In the genomic region with DNA sequence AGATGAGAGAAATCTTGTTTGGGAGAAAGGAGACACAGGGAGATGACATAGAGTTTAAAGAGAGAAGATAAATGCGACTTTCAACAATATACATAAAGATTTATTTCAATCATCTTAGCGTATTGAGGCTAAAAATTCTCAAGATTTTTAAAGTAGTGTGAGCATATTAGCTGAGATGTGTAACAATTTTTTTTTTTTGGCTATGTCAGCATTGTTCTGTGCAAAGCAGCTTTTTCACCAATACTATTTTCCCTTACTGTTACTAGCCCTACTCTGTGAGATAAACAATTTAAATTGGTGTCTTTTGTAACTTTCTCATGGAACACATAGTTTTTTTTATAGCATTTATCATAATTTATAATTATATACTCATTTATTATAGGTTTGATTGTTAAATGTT, we compare ENCODE assay signal across 34 cellular contexts.
DNase-seq lines count a peak whose midpoint lies in the region; ATAC-seq, FAIRE-seq and TF ChIP-seq lines count a peak whose summit lies in the region.
"Had no signal": no experiment of that assay in that cellular context is flagged by ENCODE, and none has a peak within 500 bp of the region (broad histone marks: within the 10 kb centered on the region; RNA-seq: fewer than 3 reads in every experiment).

No MANE protein-coding gene starts in this region.

- no peak for FAIRE-seq in HepG2 (lab: Jason Lieb, UNC)
- FAIRE-seq in K562 (lab: Jason Lieb, UNC): no peak
- FAIRE-seq in H1 (lab: Jason Lieb, UNC): no peak
- FAIRE-seq: A204.1, A549, D721Med had no signal

- POLR2A ChIA-PET in HepG2 (lab: Yijun Ruan, JAX): no interaction called here
- POLR2A ChIA-PET in IMR-90 (lab: Charles Lee; ENCODE audit: unreplicated experiment): no interaction called here
- POLR2A ChIA-PET in K562 (lab: Yijun Ruan, JAX): no interaction called here
- POLR2A ChIA-PET in H1 (lab: Charles Lee; ENCODE audit: partially characterized antibody): no interaction called here

- H3K9ac ChIP-seq in HepG2 (ENCODE audit: insufficient read depth, low read depth, low read length) (no peak overlapping the region), IMR-90 (ENCODE audit: low read depth, low read length) (no peak overlapping the region), K562 (ENCODE audit: insufficient read depth in 1 of 2, low read depth in 2 of 2, low read length in 2 of 2) (no peak overlapping the region), H1 (replicated peaks in 1 of 4; ENCODE audit: extremely low read depth in 1 of 4, low read depth in 3 of 4, low read length in 3 of 4) (no peak overlapping the region)
- H3K9ac ChIP-seq: BLaER1; BLaER1 treated with 17β-estradiol and CSF1 and Interleukin-3, amounts not matched to agents 10 nM and 100 nM had no signal

- CTCF ChIA-PET in HepG2 (lab: Yijun Ruan, JAX; ENCODE audit: low intra/inter-chr PET ratio, low total read pairs) (no interaction called here), IMR-90 (lab: Yijun Ruan, JAX) (no interaction called here), K562 (lab: Yijun Ruan, JAX; ENCODE audit: low intra/inter-chr PET ratio) (no interaction called here), H1 (lab: Charles Lee; ENCODE audit: partially characterized antibody) (no interaction called here)

- H2AK9ac ChIP-seq in IMR-90 (replicated peaks; ENCODE audit: low read depth, low read length, poor library complexity): no peak overlapping the region

- H3K23ac ChIP-seq in IMR-90 (ENCODE audit: low read depth, low read length) (no peak overlapping the region), H1 (ENCODE audit: insufficient read length) (no peak overlapping the region)

- TF ChIP-seq POLR2A in HepG2 (IDR thresholded peaks at IDR 0.05; ENCODE audit: insufficient read depth in 1 of 2, low read depth in 2 of 2, low read length in 2 of 2) (no peak), right lobe of liver (IDR thresholded peaks at IDR 0.05) (no peak), IMR-90 (IDR thresholded peaks at IDR 0.05; ENCODE audit: low read depth, low read length) (no peak), K562 (conservative IDR thresholded peaks at IDR 0.05) (no peak), H1 (IDR thresholded peaks at IDR 0.05; ENCODE audit: control extremely low read depth in 1 of 2, low read depth in 2 of 2, low read length in 2 of 2) (no peak), sigmoid colon (IDR thresholded peaks at IDR 0.05) (no peak)

- H3K9me1 ChIP-seq in IMR-90 (ENCODE audit: insufficient read depth, low read length) (no peaks in the 10 kb centered on the region), K562 (ENCODE audit: control insufficient read depth, insufficient read depth, low read length) (no peaks in the 10 kb centered on the region)

- H2BK12ac ChIP-seq in H1 (ENCODE audit: low read depth, low read length): no peak overlapping the region

- no TSS peak for BruUV-seq in HepG2 (replicated peaks; lab: Mats Ljungman, UMichigan)
- BruUV-seq in IMR-90 (replicated peaks; lab: Mats Ljungman, UMichigan): no TSS peak
- no TSS peak for BruUV-seq in K562 (replicated peaks; lab: Mats Ljungman, UMichigan)

- intact Hi-C loops in HepG2 (cut with micrococcal nuclease; ENCODE audit: unreplicated experiment): no loop called here
- intact Hi-C loops in right lobe of liver (cut with DNase I): no loop called here
- intact Hi-C loops in IMR-90 (cut with micrococcal nuclease): no loop called here
- intact Hi-C loops in K562 (cut with micrococcal nuclease): no loop called here
- intact Hi-C loops in sigmoid colon (cut with DNase I): no loop called here

- H2BK15ac ChIP-seq in IMR-90 (ENCODE audit: low read depth, low read length): no peak overlapping the region
- no peak overlapping the region for H2BK15ac ChIP-seq in H1 (ENCODE audit: low read length)

- no peaks in the 10 kb centered on the region for H3K4me1 ChIP-seq in HepG2 (ENCODE audit: insufficient read depth, low read length)
- H3K4me1 ChIP-seq in right lobe of liver: no peaks in the 10 kb centered on the region
- no peaks in the 10 kb centered on the region for H3K4me1 ChIP-seq in IMR-90 (ENCODE audit: control insufficient read depth, insufficient read depth, low read length)
- H3K4me1 ChIP-seq in K562 (replicated peaks in 1 of 2; ENCODE audit: control insufficient read depth in 2 of 2, insufficient read depth in 2 of 2, low read length in 2 of 2): no peaks in the 10 kb centered on the region
- H3K4me1 ChIP-seq in H1 (replicated peaks in 1 of 4; ENCODE audit: control insufficient read depth in 3 of 4, insufficient read depth in 4 of 4, low read length in 3 of 4): no peaks in the 10 kb centered on the region
- no peaks in the 10 kb centered on the region for H3K4me1 ChIP-seq in sigmoid colon
- H3K4me1 ChIP-seq: A549; BE2C; BLaER1; BLaER1 treated with 17β-estradiol and CSF1 and Interleukin-3, amounts not matched to agents 10 nM and 100 nM; Caco-2 had no signal

- H4K8ac ChIP-seq in IMR-90 (ENCODE audit: low read depth in 2 of 2, low read length in 2 of 2) (no peak overlapping the region), H1 (ENCODE audit: extremely low read depth, insufficient read depth, low read length) (no peak overlapping the region)

- TF ChIP-seq EP300 in HepG2 (IDR thresholded peaks at IDR 0.05; ENCODE audit: low read depth in 2 of 2, low read length in 2 of 2) (no peak), HepG2 (CRISPR knock-in tag; IDR thresholded peaks at IDR 0.05; ENCODE audit: borderline replicate concordance) (no peak), K562 (IDR thresholded peaks at IDR 0.05; ENCODE audit: low read length) (no peak), H1 (IDR thresholded peaks at IDR 0.05; ENCODE audit: borderline replicate concordance in 1 of 2, low read depth in 2 of 2, low read length in 2 of 2) (no peak), sigmoid colon (IDR thresholded peaks at IDR 0.05) (no peak)

- no peak overlapping the region for H3K18ac ChIP-seq in IMR-90 (ENCODE audit: low read depth, low read length)
- no peak overlapping the region for H3K18ac ChIP-seq in H1 (ENCODE audit: extremely low read depth, low read length)

- H3K9me3 ChIP-seq in HepG2 (ENCODE audit: low read length): no peaks in the 10 kb centered on the region
- H3K9me3 ChIP-seq in right lobe of liver: no peaks in the 10 kb centered on the region
- no peaks in the 10 kb centered on the region for H3K9me3 ChIP-seq in IMR-90 (ENCODE audit: control insufficient read depth, insufficient read depth, low read length)
- 0 out of 2 replicates have a peak, but pooled peaks cover 1% of the 10 kb centered on the region for H3K9me3 ChIP-seq in K562 (replicated peaks; ENCODE audit: control insufficient read depth, insufficient read depth, low read depth, low read length)
- no peaks in the 10 kb centered on the region for H3K9me3 ChIP-seq in H1 (ENCODE audit: insufficient read depth in 2 of 2, low read depth in 1 of 2, low read length in 1 of 2)
- no peaks in the 10 kb centered on the region for H3K9me3 ChIP-seq in sigmoid colon
- H3K9me3 ChIP-seq: A549; BE2C; BLaER1; BLaER1 treated with 17β-estradiol and CSF1 and Interleukin-3, amounts not matched to agents 10 nM and 100 nM; Caco-2 had no signal

- H4K20me1 ChIP-seq in HepG2 (ENCODE audit: insufficient read depth, low read length) (no peaks in the 10 kb centered on the region), IMR-90 (ENCODE audit: insufficient read depth, low read length) (no peaks in the 10 kb centered on the region), K562 (replicated peaks; ENCODE audit: control insufficient read depth, insufficient read depth, low read length) (no peaks in the 10 kb centered on the region), H1 (replicated peaks in 1 of 2; ENCODE audit: control insufficient read depth in 1 of 2, insufficient read depth in 2 of 2, low read length in 2 of 2) (no peaks in the 10 kb centered on the region)
- H4K20me1 ChIP-seq: BLaER1; BLaER1 treated with 17β-estradiol and CSF1 and Interleukin-3, amounts not matched to agents 10 nM and 100 nM had no signal

- no peak overlapping the region for H2AFZ ChIP-seq in HepG2 (ENCODE audit: low read length)
- no peak overlapping the region for H2AFZ ChIP-seq in IMR-90 (replicated peaks; ENCODE audit: low read length, poor library complexity)
- no peak overlapping the region for H2AFZ ChIP-seq in K562 (ENCODE audit: low read depth, low read length)
- peak overlapping the region; percentile 70; the same call in 1 of the 2 replicates for H2AFZ ChIP-seq in H1 (ENCODE audit: low read length)

- no peak for TF ChIP-seq CTCF in HepG2 (CRISPR knock-in tag; IDR thresholded peaks at IDR 0.05)
- no peak for TF ChIP-seq CTCF in right lobe of liver (IDR thresholded peaks at IDR 0.05)
- TF ChIP-seq CTCF in IMR-90 (conservative IDR thresholded peaks at IDR 0.05; ENCODE audit: low read depth, low read length): no peak
- no peak for TF ChIP-seq CTCF in K562 (IDR thresholded peaks at IDR 0.05 in 2 of 3, conservative IDR thresholded peaks at IDR 0.05 in 1 of 3; ENCODE audit: insufficient read depth in 2 of 3, low read depth in 1 of 3, low read length in 3 of 3)
- TF ChIP-seq CTCF in H1 (IDR thresholded peaks at IDR 0.05; ENCODE audit: control extremely low read depth in 1 of 3, insufficient read depth in 1 of 3, low read depth in 1 of 3, low read length in 3 of 3): no peak
- no peak for TF ChIP-seq CTCF in sigmoid colon (IDR thresholded peaks at IDR 0.05)

- TF ChIP-seq RAD21 in HepG2 (CRISPR knock-in tag; IDR thresholded peaks at IDR 0.05) (no peak), IMR-90 (IDR thresholded peaks at IDR 0.05; ENCODE audit: low read length) (no peak), K562 (CRISPR knock-in tag; conservative IDR thresholded peaks at IDR 0.05 in 1 of 2, IDR thresholded peaks at IDR 0.05 in 1 of 2) (no peak), H1 (IDR thresholded peaks at IDR 0.05 in 1 of 2, conservative IDR thresholded peaks at IDR 0.05 in 1 of 2; ENCODE audit: low read depth in 2 of 2, low read length in 2 of 2) (no peak)

- H3K56ac ChIP-seq in IMR-90 (ENCODE audit: extremely low read depth, insufficient read depth, low read length) (no peak overlapping the region), H1 (replicated peaks; ENCODE audit: insufficient read length, low read depth, low read length) (no peak overlapping the region)

- H4K5ac ChIP-seq in IMR-90 (ENCODE audit: low read depth, low read length) (no peak overlapping the region), H1 (ENCODE audit: insufficient read length, low read depth, low read length) (no peak overlapping the region)

- H4K91ac ChIP-seq in IMR-90 (ENCODE audit: insufficient read depth, low read depth, low read length) (no peak overlapping the region), H1 (replicated peaks; ENCODE audit: insufficient read length, low read length) (no peak overlapping the region)

- H3K79me2 ChIP-seq in HepG2 (ENCODE audit: insufficient read depth, low read length) (no peaks in the 10 kb centered on the region), K562 (ENCODE audit: control insufficient read depth, insufficient read depth, low read length) (no peaks in the 10 kb centered on the region), H1 (ENCODE audit: control insufficient read depth in 1 of 2, insufficient read depth in 2 of 2, low read length in 2 of 2) (no peaks in the 10 kb centered on the region)

- no peak overlapping the region for H3K14ac ChIP-seq in IMR-90 (replicated peaks; ENCODE audit: low read depth, low read length)
- no peak overlapping the region for H3K14ac ChIP-seq in H1 (ENCODE audit: insufficient read length)

- H2BK20ac ChIP-seq in IMR-90 (ENCODE audit: low read depth, low read length): no peak overlapping the region
- H2BK20ac ChIP-seq in H1 (ENCODE audit: low read length): no peak overlapping the region

- H3K79me1 ChIP-seq in IMR-90 (ENCODE audit: low read depth in 1 of 2, low read length in 2 of 2): no peaks in the 10 kb centered on the region
- no peaks in the 10 kb centered on the region for H3K79me1 ChIP-seq in H1 (ENCODE audit: low read depth, low read length)

- H3K23me2 ChIP-seq in H1 (ENCODE audit: low read depth, low read length): no peaks in the 10 kb centered on the region

- H3K4me2 ChIP-seq in HepG2 (ENCODE audit: low read depth, low read length) (no peak overlapping the region), IMR-90 (ENCODE audit: low read depth, low read length) (no peak overlapping the region), K562 (ENCODE audit: insufficient read depth, low read length) (no peak overlapping the region), H1 (ENCODE audit: insufficient read depth in 1 of 2, low read depth in 2 of 2, low read length in 2 of 2) (no peak overlapping the region)
- H3K4me2 ChIP-seq: A549; BLaER1; BLaER1 treated with 17β-estradiol and CSF1 and Interleukin-3, amounts not matched to agents 10 nM and 100 nM had no signal

- H3K4ac ChIP-seq in IMR-90 (ENCODE audit: low read depth, low read length): no peak overlapping the region
- no peak overlapping the region for H3K4ac ChIP-seq in H1 (replicated peaks; ENCODE audit: insufficient read length, low read depth, low read length)

- in situ Hi-C loops in HepG2 (cut with HindIII; ENCODE audit: extremely low pct_ligation_motif_present, low pct_unique_long_range_greater_than_20kb) (no loop called here), IMR-90 (cut with MboI; ENCODE audit: low sequenced_read_pairs) (no loop called here), K562 (cut with MboI) (no loop called here)

- dilution Hi-C loops in IMR-90 (cut with HindIII; ENCODE audit: low sequenced_read_pairs, unreplicated experiment): no loop called here

- H2BK120ac ChIP-seq in IMR-90 (ENCODE audit: low read depth, low read length) (no peak overlapping the region), H1 (replicated peaks; ENCODE audit: low read depth, low read length) (no peak overlapping the region)

- H3K4me3 ChIP-seq in HepG2 (replicated peaks in 1 of 3; ENCODE audit: insufficient read depth in 1 of 3, low read depth in 2 of 3, low read length in 3 of 3) (no peak overlapping the region), right lobe of liver (no peak overlapping the region), IMR-90 (ENCODE audit: insufficient read depth, low read depth, low read length) (no peak overlapping the region), K562 (no peak overlapping the region), H1 (ENCODE audit: extremely low read depth in 1 of 4, insufficient read depth in 2 of 4, low read depth in 3 of 4, low read length in 4 of 4) (no peak overlapping the region), sigmoid colon (no peak overlapping the region)
- H3K4me3 ChIP-seq: A549; BLaER1; BLaER1 treated with 17β-estradiol and CSF1 and Interleukin-3, amounts not matched to agents 10 nM and 100 nM had no signal

- DNase-seq in HepG2 (ENCODE audit: low spot score): no peak
- DNase-seq in right lobe of liver: no peak
- DNase-seq in IMR-90: no peak
- DNase-seq in K562 (ENCODE audit: extremely low read depth in 1 of 4, low spot score in 3 of 4): no peak
- DNase-seq in H1 (ENCODE audit: low read depth in 1 of 2, low spot score in 2 of 2): no peak
- DNase-seq in sigmoid colon: no peak
- DNase-seq in AML-193 (lab: John Stamatoyannopoulos, UW): no peak
- no peak for DNase-seq in activated CD8-positive, alpha-beta memory T cell treated with anti-CD3 and anti-CD28 coated beads for 24 hours
- DNase-seq: 8988T; ACHN; BE2C; C1 segment of cervical spinal cord; Caco-2; Calu3; CD4-positive, alpha-beta memory T cell; CD4-positive, alpha-beta T cell; CD4-positive, CD25-positive, alpha-beta regulatory T cell; CD8-positive, alpha-beta memory T cell; CD8-positive, alpha-beta T cell; COR-L47; DMS 273 treated with DMSO at 0.1 percent for 48 hours; DMS153; DMS53; DMS79; DMS79 treated with DMSO at 0.1 percent for 48 hours; DND-41; EL had no signal

- no peak overlapping the region for H3K27ac ChIP-seq in HepG2 (ENCODE audit: extremely low read length, insufficient read depth, low read length)
- no peak overlapping the region for H3K27ac ChIP-seq in right lobe of liver
- H3K27ac ChIP-seq in IMR-90 (ENCODE audit: insufficient read depth, low read length): no peak overlapping the region
- H3K27ac ChIP-seq in K562 (ENCODE audit: extremely low read depth, low read depth, low read length): no peak overlapping the region
- H3K27ac ChIP-seq in H1 (ENCODE audit: low read depth, low read length): no peak overlapping the region
- H3K27ac ChIP-seq in sigmoid colon: no peak overlapping the region
- H3K27ac ChIP-seq: 22Rv1; A549; BLaER1; BLaER1 treated with 17β-estradiol and CSF1 and Interleukin-3, amounts not matched to agents 10 nM and 100 nM; C4-2B had no signal

- H2AK5ac ChIP-seq in IMR-90 (ENCODE audit: low read depth, low read length): no peak overlapping the region
- H2AK5ac ChIP-seq in H1 (ENCODE audit: low read depth, low read length): no peak overlapping the region

- H2BK5ac ChIP-seq in IMR-90 (ENCODE audit: low read depth, low read length, poor library complexity, severe bottlenecking): no peak overlapping the region
- no peak overlapping the region for H2BK5ac ChIP-seq in H1 (ENCODE audit: low read depth, low read length)

- ATAC-seq in HepG2 (no peak), right lobe of liver (no peak), IMR-90 (ENCODE audit: low read depth) (no peak), K562 (no peak)
- ATAC-seq: A549; CD8-positive, alpha-beta T cell had no signal

- H3K36me3 ChIP-seq in HepG2 (replicated peaks in 1 of 2; ENCODE audit: control insufficient read depth in 1 of 2, insufficient read depth in 2 of 2, low read length in 2 of 2) (no peaks in the 10 kb centered on the region), right lobe of liver (no peaks in the 10 kb centered on the region), IMR-90 (ENCODE audit: control insufficient read depth, insufficient read depth, low read length) (no peaks in the 10 kb centered on the region), K562 (ENCODE audit: control insufficient read depth, insufficient read depth, low read length) (no peaks in the 10 kb centered on the region), H1 (ENCODE audit: control insufficient read depth in 2 of 4, insufficient read depth in 4 of 4, low read length in 3 of 4) (no peaks in the 10 kb centered on the region), sigmoid colon (no peaks in the 10 kb centered on the region)
- H3K36me3 ChIP-seq: BE2C; BLaER1; BLaER1 treated with 17β-estradiol and CSF1 and Interleukin-3, amounts not matched to agents 10 nM and 100 nM had no signal

- WGBS in HepG2 (ENCODE audit: low lambda C conversion rate): 2% methylated on average over 2 of the region's 2 CpGs
- WGBS in right lobe of liver (ENCODE audit: insufficient coverage, low coverage, low lambda C conversion rate, missing lambda C conversion rate): 80% methylated on average over 2 of the region's 2 CpGs
- no CpG with 5 or more reads among the region's 2 CpGs for WGBS in IMR-90 (ENCODE audit: extremely low coverage in 2 of 2, insufficient read length in 1 of 2), 2 experiments
- 0% methylated on average over 2 of the region's 2 CpGs for WGBS in K562 (ENCODE audit: insufficient coverage, low coverage, missing lambda C conversion rate)
- WGBS in H1 (ENCODE audit: extremely low coverage in 1 of 2, insufficient coverage in 1 of 2, insufficient read length in 1 of 2, insufficient replicate concordance in 2 of 2, low coverage in 1 of 2, low lambda C conversion rate in 2 of 2, missing lambda C conversion rate in 1 of 2), 2 experiments: 83% methylated on average over 2 of the region's 2 CpGs; no CpG with 5 or more reads in 1 of the 2 experiments
- WGBS in sigmoid colon, 2 donors: 88 to 95% methylated on average over 2 of the region's 2 CpGs

- no peaks in the 10 kb centered on the region for H3K27me3 ChIP-seq in HepG2 (ENCODE audit: control insufficient read depth in 1 of 2, insufficient read depth in 2 of 2, low read length in 2 of 2)
- no peaks in the 10 kb centered on the region for H3K27me3 ChIP-seq in right lobe of liver
- no peaks in the 10 kb centered on the region for H3K27me3 ChIP-seq in IMR-90 (ENCODE audit: control insufficient read depth, insufficient read depth, low read length)
- H3K27me3 ChIP-seq in K562 (ENCODE audit: control insufficient read depth in 2 of 2, insufficient read depth in 2 of 2, low read length in 2 of 2): no peaks in the 10 kb centered on the region
- no peaks in the 10 kb centered on the region for H3K27me3 ChIP-seq in H1 (replicated peaks in 1 of 4; ENCODE audit: control insufficient read depth in 3 of 4, extremely low read depth in 1 of 4, insufficient read depth in 3 of 4, low read length in 3 of 4)
- no peaks in the 10 kb centered on the region for H3K27me3 ChIP-seq in sigmoid colon
- H3K27me3 ChIP-seq: BE2C; BLaER1; BLaER1 treated with 17β-estradiol and CSF1 and Interleukin-3, amounts not matched to agents 10 nM and 100 nM had no signal
